27 cellular contexts compared by ENCODE assay signal in the genomic region with DNA sequence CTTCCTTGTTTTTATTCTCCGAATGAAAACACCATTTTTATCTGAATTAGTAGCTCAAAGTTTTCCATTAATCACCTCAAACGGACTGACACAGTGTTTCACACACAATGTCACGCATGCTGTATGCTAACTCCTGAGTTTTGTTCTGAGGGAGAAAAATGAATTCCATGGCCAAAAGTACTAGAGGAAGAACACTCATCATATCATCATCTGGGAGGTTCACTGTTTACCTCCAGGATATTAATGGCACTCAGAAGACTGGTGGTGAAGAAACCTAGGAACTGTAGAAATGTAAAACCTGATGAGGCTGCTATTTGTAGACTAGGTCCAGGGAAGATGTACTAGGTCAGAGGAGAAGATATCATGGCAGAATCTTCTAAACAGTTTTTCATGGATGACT.
DNase-seq lines count a peak whose midpoint lies in the region; ATAC-seq, FAIRE-seq and TF ChIP-seq lines count a peak whose summit lies in the region.
"Had no signal": no experiment of that assay in that cellular context is flagged by ENCODE, and none has a peak within 500 bp of the region (broad histone marks: within the 10 kb centered on the region; RNA-seq: fewer than 3 reads in every experiment).

No MANE protein-coding gene starts in this region.

- no peak overlapping the region for H2BK15ac ChIP-seq in H9 (ENCODE audit: low read depth, low read length)

- no peak overlapping the region for H3K14ac ChIP-seq in H9 (ENCODE audit: insufficient read depth, low read length)

- no peak overlapping the region for H3K23ac ChIP-seq in H9 (ENCODE audit: insufficient read length, low read depth, low read length)

- no peaks in the 10 kb centered on the region for H3K27me3 Mint-ChIP-seq in H9 (ENCODE audit: low read depth)
- H3K27me3 Mint-ChIP-seq: CD4-positive, CD25-positive, alpha-beta regulatory T cell; IgD-negative memory B cell had no signal

- H4K20me1 ChIP-seq in keratinocyte (ENCODE audit: control insufficient read depth, extremely low read depth, insufficient read depth, low read length) (no peaks in the 10 kb centered on the region), H9 (ENCODE audit: control insufficient read depth, insufficient read depth, insufficient read length) (no peaks in the 10 kb centered on the region)

- no peak overlapping the region for H3K56ac ChIP-seq in H9 (ENCODE audit: insufficient read length, low read depth, low read length)

- H3K9ac ChIP-seq in keratinocyte (ENCODE audit: control insufficient read depth, extremely low read depth, insufficient read depth, low read length) (no peak overlapping the region), H9 (ENCODE audit: extremely low read depth, insufficient read length, low read length) (no peak overlapping the region)
- H3K9ac ChIP-seq: SK-N-SH had no signal

- H3K79me2 ChIP-seq in keratinocyte (ENCODE audit: control insufficient read depth, insufficient read depth, low read length) (no peaks in the 10 kb centered on the region), H9 (ENCODE audit: insufficient read depth, low read length) (no peaks in the 10 kb centered on the region)

- H3K36me3 ChIP-seq in bronchial epithelial cell (ENCODE audit: control insufficient read depth, insufficient read depth, low read length) (no peaks in the 10 kb centered on the region), keratinocyte (ENCODE audit: control insufficient read depth in 2 of 2, extremely low read depth in 1 of 2, insufficient read depth in 2 of 2, low read length in 2 of 2) (no peaks in the 10 kb centered on the region), brain microvascular endothelial cell (replicated peaks) (no peaks in the 10 kb centered on the region)
- H3K36me3 ChIP-seq: BE2C had no signal

- in situ Hi-C loops in brain microvascular endothelial cell (cut with HindIII; ENCODE audit: low pct_ligation_motif_present, low sequenced_read_pairs): no loop called here

- WGBS in H9 (ENCODE audit: extremely low coverage, insufficient read length, low lambda C conversion rate): no CpG with 5 or more reads among the region's 3 CpGs

- dilution Hi-C loops in keratinocyte (cut with MboI; ENCODE audit: extremely low pct_ligation_motif_present, low sequenced_read_pairs): no loop called here

- H3K18ac ChIP-seq in H9 (ENCODE audit: insufficient read length, low read depth, low read length): no peak overlapping the region

- H3T11ph ChIP-seq in H9 (ENCODE audit: low read length): no peak overlapping the region

- H3K4me3 Mint-ChIP-seq in H9: no peak overlapping the region
- H3K4me3 Mint-ChIP-seq: CD4-positive, CD25-positive, alpha-beta regulatory T cell; IgD-negative memory B cell had no signal

- H4K91ac ChIP-seq in H9 (ENCODE audit: insufficient read length, low read depth, low read length): no peak overlapping the region

- H3K27ac Mint-ChIP-seq in H9: no peak overlapping the region
- H3K27ac Mint-ChIP-seq: CD4-positive, CD25-positive, alpha-beta regulatory T cell; IgD-negative memory B cell had no signal

- ATAC-seq in HG02938 (IDR thresholded peaks at IDR 0.05; ENCODE audit: unreplicated experiment): no peak

- H3K79me1 ChIP-seq in H9 (ENCODE audit: insufficient read depth, low read depth, low read length, poor library complexity, severe bottlenecking): no peaks in the 10 kb centered on the region

- no peak for FAIRE-seq in bronchial epithelial cell (lab: Jason Lieb, UNC)
- peak; percentile 73 for FAIRE-seq in keratinocyte (lab: Jason Lieb, UNC)
- FAIRE-seq: GM12892, GM18507, H1, HTR-8/SVneo had no signal

- H3K9me1 ChIP-seq in keratinocyte (ENCODE audit: control insufficient read depth, extremely low read depth, insufficient read depth, low read length): no peaks in the 10 kb centered on the region

- H3K4me1 Mint-ChIP-seq in H9: peaks cover 0 to 7% of the 10 kb centered on the region in 2 experiments; a peak in 1 of 4 replicates
- H3K4me1 Mint-ChIP-seq: CD4-positive, CD25-positive, alpha-beta regulatory T cell; IgD-negative memory B cell had no signal

- DNase-seq in Daoy (ENCODE audit: low read depth) (peak; percentile 8), HT1080 (ENCODE audit: low read depth) (peak; percentile 18), bronchial epithelial cell (ENCODE audit: low read depth) (peak; percentile 49), keratinocyte (ENCODE audit: low read depth, low spot score) (no peak), brain microvascular endothelial cell (no peak), H9 (no peak), NOMO-1 treated with dmso at 0.1 percent for 144 hours (lab: John Stamatoyannopoulos, UW; ENCODE audit: unreplicated experiment) (no peak)
- DNase-seq: ACHN; BE2C; Caco-2; CD4-positive, CD25-positive, alpha-beta regulatory T cell; DMS153; EL; Karpas-422; NCI-H1105; NCI-H2081; NCI-H446 treated with DMSO at 0.1 percent for 48 hours; OCI-M1; SHP77 treated with DMSO at 0.1 percent for 48 hours; SK-N-SH had no signal

- H3K4me1 ChIP-seq in keratinocyte (ENCODE audit: control insufficient read depth, extremely low read depth, insufficient read depth, low read length) (peaks cover 24% of the 10 kb centered on the region), H9 (ENCODE audit: insufficient read depth, low read length) (no peaks in the 10 kb centered on the region; the same call in 1 of the 2 replicates)
- H3K4me1 ChIP-seq: Caco-2 had no signal

- H4K8ac ChIP-seq in H9 (replicated peaks; ENCODE audit: insufficient read length, low read depth, low read length): no peak overlapping the region

- no peak for TF ChIP-seq CTCF in bronchial epithelial cell (IDR thresholded peaks at IDR 0.05; ENCODE audit: insufficient read depth, low read length, severe bottlenecking)
- no peak for TF ChIP-seq CTCF in keratinocyte (optimal IDR thresholded peaks at IDR 0.05 in 1 of 3, IDR thresholded peaks at IDR 0.05 in 1 of 3, conservative IDR thresholded peaks at IDR 0.05 in 1 of 3; ENCODE audit: extremely low read depth in 1 of 3, insufficient read depth in 2 of 3, low read length in 3 of 3)
- no peak for TF ChIP-seq CTCF in brain microvascular endothelial cell (IDR thresholded peaks at IDR 0.05; ENCODE audit: low read depth, low read length, missing control alignments)
- no peak for TF ChIP-seq CTCF in H9 (conservative IDR thresholded peaks at IDR 0.05)

- no peaks in the 10 kb centered on the region for H3K36me3 Mint-ChIP-seq in H9 (ENCODE audit: insufficient read depth in 1 of 3, low read depth in 3 of 3)
- H3K36me3 Mint-ChIP-seq: CD4-positive, CD25-positive, alpha-beta regulatory T cell had no signal

- H3K9me3 Mint-ChIP-seq in H9: no peaks in the 10 kb centered on the region; a peak in 1 of 5 replicates

- H2BK120ac ChIP-seq in H9 (ENCODE audit: low read depth, low read length, poor library complexity, severe bottlenecking): no peak overlapping the region

- H3K9me3 ChIP-seq in keratinocyte (ENCODE audit: control insufficient read depth, low read depth, low read length) (no peaks in the 10 kb centered on the region), H9 (ENCODE audit: control insufficient read depth, low read depth, low read length) (no peaks in the 10 kb centered on the region)
- H3K9me3 ChIP-seq: BE2C, Caco-2, SK-N-SH had no signal

- no peaks in the 10 kb centered on the region for H3K23me2 ChIP-seq in H9 (ENCODE audit: insufficient read length, low read depth, low read length, poor library complexity, severe bottlenecking)

- no peak overlapping the region for H2BK20ac ChIP-seq in H9 (ENCODE audit: low read depth, low read length, poor library complexity, severe bottlenecking)

- no peaks in the 10 kb centered on the region for H3K27me3 ChIP-seq in bronchial epithelial cell (ENCODE audit: control insufficient read depth, insufficient read depth, low read length)
- H3K27me3 ChIP-seq in keratinocyte (ENCODE audit: control insufficient read depth, extremely low read depth, insufficient read depth, low read length): no peaks in the 10 kb centered on the region
- no peaks in the 10 kb centered on the region for H3K27me3 ChIP-seq in brain microvascular endothelial cell (replicated peaks)
- H3K27me3 ChIP-seq in H9 (ENCODE audit: insufficient read depth, low read length): no peaks in the 10 kb centered on the region
- H3K27me3 ChIP-seq: BE2C had no signal

- H3K4me2 ChIP-seq in keratinocyte (ENCODE audit: control insufficient read depth, extremely low read depth, insufficient read depth, low read depth, low read length) (peak overlapping the region; percentile 20), H9 (ENCODE audit: insufficient read depth, insufficient read length, low read length) (no peak overlapping the region)
- H3K4me2 ChIP-seq: SK-N-SH had no signal

- H2BK5ac ChIP-seq in H9 (ENCODE audit: insufficient read length, low read length): no peak overlapping the region

- H2AK5ac ChIP-seq in H9 (ENCODE audit: insufficient read length, low read length): no peak overlapping the region

- H2BK12ac ChIP-seq in H9 (ENCODE audit: insufficient read length, low read depth, low read length): no peak overlapping the region

- peak overlapping the region; percentile 11 for H2AFZ ChIP-seq in keratinocyte (ENCODE audit: control insufficient read depth, low read length)
- no peak overlapping the region for H2AFZ ChIP-seq in H9 (ENCODE audit: low read length)

- H3K4ac ChIP-seq in H9 (ENCODE audit: low read depth, low read length): no peak overlapping the region

- H3K4me3 ChIP-seq in bronchial epithelial cell (ENCODE audit: low read depth, low read length): no peak overlapping the region
- H3K4me3 ChIP-seq in keratinocyte (ENCODE audit: control insufficient read depth in 2 of 3, extremely low read depth in 1 of 3, insufficient read depth in 2 of 3, low read depth in 1 of 3, low read length in 3 of 3): no peak overlapping the region
- no peak overlapping the region for H3K4me3 ChIP-seq in brain microvascular endothelial cell (ENCODE audit: low read depth, low read length)

- H4K5ac ChIP-seq in H9 (ENCODE audit: insufficient read length, low read depth, low read length): no peak overlapping the region

- H3K27ac ChIP-seq in keratinocyte (ENCODE audit: control insufficient read depth, insufficient read depth, low read length) (no peak overlapping the region), brain microvascular endothelial cell (no peak overlapping the region), H9 (ENCODE audit: insufficient read length, low read depth, low read length) (no peak overlapping the region)
- H3K27ac ChIP-seq: HL-60 had no signal

Comparison
In these comparisons a context has a peak if more than half of its experiments do, and no peak if none do; other contexts are left out.
1. DNase-seq: peak in Daoy (single experiment), HT1080 (single experiment) and bronchial epithelial cell (single experiment); none in keratinocyte (single experiment), brain microvascular endothelial cell (single experiment), H9 (single experiment) and NOMO-1 treated with dmso at 0.1 percent for 144 hours (single experiment).